9 cellular contexts compared by ENCODE assay signal in the genomic region with DNA sequence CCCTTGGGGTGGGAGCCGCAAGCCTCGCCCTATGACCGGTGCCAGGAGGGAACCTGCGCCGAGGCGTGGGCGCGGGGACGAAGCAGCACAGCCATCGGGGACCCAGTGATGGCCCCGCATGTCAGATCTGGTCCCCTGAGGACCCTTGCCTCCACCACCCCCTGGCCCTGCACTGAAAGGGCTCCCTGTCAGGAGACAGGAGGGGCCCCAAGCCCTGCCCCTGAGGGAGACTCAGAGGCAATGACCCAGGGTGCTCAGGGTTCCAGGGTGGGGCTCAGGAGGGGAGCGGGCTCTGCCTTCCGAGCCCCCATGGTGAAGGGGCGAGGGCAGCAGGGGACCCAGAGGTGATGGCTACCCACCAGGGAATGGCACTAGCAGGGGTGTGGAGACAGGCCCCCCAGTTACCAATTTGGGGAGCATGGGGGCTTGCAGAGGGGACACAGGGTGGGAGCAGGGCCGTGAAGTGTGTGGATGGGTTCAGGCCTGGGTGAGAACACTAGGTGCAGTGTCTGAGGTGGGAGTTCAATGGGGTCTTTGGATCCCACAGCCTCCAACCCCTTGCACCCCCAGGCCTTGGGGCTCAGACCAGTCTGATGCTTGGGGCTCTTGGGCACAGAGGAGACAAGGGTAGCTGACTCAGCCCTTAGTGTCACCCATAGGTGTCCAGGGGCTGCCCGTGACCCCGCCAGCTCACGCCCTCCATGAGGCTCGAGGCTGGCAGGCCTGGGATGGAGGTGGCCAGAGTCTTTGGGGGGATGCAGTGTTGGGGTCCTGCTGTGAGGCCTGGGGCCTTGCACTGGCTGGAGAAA. TPM values are rescaled to one million over a fixed set of nuclear protein-coding genes. Genes with fewer than 3 reads are reported as not detected.
DNase-seq lines count a peak whose midpoint lies in the region; ATAC-seq and TF ChIP-seq lines count a peak whose summit lies in the region.
"Had no signal": no experiment of that assay in that cellular context is flagged by ENCODE, and none has a peak within 500 bp of the region (broad histone marks: within the 10 kb centered on the region; RNA-seq: fewer than 3 reads in every experiment).

No MANE protein-coding gene starts in this region.

- H3K9me3 Mint-ChIP-seq in activated T-helper 2 cell treated with anti-CD3 and anti-CD28 coated beads, Interferon-gamma antibody, Interleukin-2, Interleukin-4, amounts not matched to agents 10 μg/mL and 5 μg/mL and 100 μg/mL, durations not matched to agents 14 hours and 24 hours and 36 hours: no peaks in the 10 kb centered on the region
- H3K9me3 Mint-ChIP-seq in stimulated activated naive CD8-positive, alpha-beta T cell treated with anti-CD3 and anti-CD28 coated beads, Interleukin-15, amount 100 ng/mL, for 72 hours: no peaks in the 10 kb centered on the region

- H3K9ac ChIP-seq in iPS-20b (ENCODE audit: low read depth, low read length): no peak overlapping the region

- DNase-seq in NCI-H82 (lab: John Stamatoyannopoulos, UW): peak; percentile 47
- DNase-seq in NCI-H82 treated with DMSO at 0.1 percent for 48 hours (lab: John Stamatoyannopoulos, UW; ENCODE audit: unreplicated experiment): no peak
- DNase-seq in activated T-helper 2 cell treated with anti-CD3 and anti-CD28 coated beads, Interferon-gamma antibody, Interleukin-2, Interleukin-4, amounts not matched to agents 10 μg/mL and 5 μg/mL and 100 μg/mL, durations not matched to agents 14 hours and 24 hours and 36 hours (ENCODE audit: low spot score): no peak
- no peak for DNase-seq in stimulated activated naive CD8-positive, alpha-beta T cell treated with anti-CD3 and anti-CD28 coated beads, Interleukin-15, amount 100 ng/mL, for 72 hours
- DNase-seq in GM13976 (ENCODE audit: low spot score): no peak
- DNase-seq in NCI-H146 (lab: John Stamatoyannopoulos, UW): no peak
- DNase-seq in NCI-H345 treated with DMSO at 0.1 percent for 48 hours (lab: John Stamatoyannopoulos, UW; ENCODE audit: unreplicated experiment): no peak
- DNase-seq: ACHN had no signal

- H3K4me1 Mint-ChIP-seq in activated T-helper 2 cell treated with anti-CD3 and anti-CD28 coated beads, Interferon-gamma antibody, Interleukin-2, Interleukin-4, amounts not matched to agents 10 μg/mL and 5 μg/mL and 100 μg/mL, durations not matched to agents 14 hours and 24 hours and 36 hours (ENCODE audit: low read depth): peaks cover 2% of the 10 kb centered on the region
- peaks cover 31% of the 10 kb centered on the region for H3K4me1 Mint-ChIP-seq in stimulated activated naive CD8-positive, alpha-beta T cell treated with anti-CD3 and anti-CD28 coated beads, Interleukin-15, amount 100 ng/mL, for 72 hours

- H3K27me3 ChIP-seq in iPS-20b (ENCODE audit: insufficient read depth, low read length): peaks cover 30% of the 10 kb centered on the region

- no peak for TF ChIP-seq CTCF in GM13976 (IDR thresholded peaks at IDR 0.05; ENCODE audit: borderline replicate concordance, control extremely low read depth, extremely low read depth, insufficient read depth, missing control alignments)

- peak overlapping the region; percentile 17 for H3K4me3 Mint-ChIP-seq in activated T-helper 2 cell treated with anti-CD3 and anti-CD28 coated beads, Interferon-gamma antibody, Interleukin-2, Interleukin-4, amounts not matched to agents 10 μg/mL and 5 μg/mL and 100 μg/mL, durations not matched to agents 14 hours and 24 hours and 36 hours (ENCODE audit: low read depth)
- peak overlapping the region; percentile 92 to 96 for H3K4me3 Mint-ChIP-seq in stimulated activated naive CD8-positive, alpha-beta T cell treated with anti-CD3 and anti-CD28 coated beads, Interleukin-15, amount 100 ng/mL, for 72 hours

- intact Hi-C loops in activated T-helper 2 cell treated with anti-CD3 and anti-CD28 coated beads, Interferon-gamma antibody, Interleukin-2, Interleukin-4, amounts not matched to agents 10 μg/mL and 5 μg/mL and 100 μg/mL, durations not matched to agents 14 hours and 24 hours and 36 hours (cut with micrococcal nuclease): loop anchor here (2.0 to 5.0 kb wide), 2 partner anchors 17 to 184 kb away; no protein-coding TSS in a partner anchor

- in situ Hi-C loops in GM13976 (cut with MboI; ENCODE audit: low sequenced_read_pairs, unreplicated experiment): no loop called here

- H3K4me1 ChIP-seq in iPS-20b (ENCODE audit: insufficient read depth, low read length): peaks cover 5% of the 10 kb centered on the region; the same call in 1 of the 2 replicates

- H3K36me3 ChIP-seq in iPS-20b (ENCODE audit: insufficient read depth, low read depth, low read length): peaks cover 2% of the 10 kb centered on the region; the same call in 1 of the 2 replicates

- H3K36me3 Mint-ChIP-seq in activated T-helper 2 cell treated with anti-CD3 and anti-CD28 coated beads, Interferon-gamma antibody, Interleukin-2, Interleukin-4, amounts not matched to agents 10 μg/mL and 5 μg/mL and 100 μg/mL, durations not matched to agents 14 hours and 24 hours and 36 hours (ENCODE audit: low read depth): no peaks in the 10 kb centered on the region

- H3K27ac Mint-ChIP-seq in activated T-helper 2 cell treated with anti-CD3 and anti-CD28 coated beads, Interferon-gamma antibody, Interleukin-2, Interleukin-4, amounts not matched to agents 10 μg/mL and 5 μg/mL and 100 μg/mL, durations not matched to agents 14 hours and 24 hours and 36 hours: no peak overlapping the region
- peak overlapping the region; percentile 52 to 67 for H3K27ac Mint-ChIP-seq in stimulated activated naive CD8-positive, alpha-beta T cell treated with anti-CD3 and anti-CD28 coated beads, Interleukin-15, amount 100 ng/mL, for 72 hours

- no peak for ATAC-seq in stimulated activated naive CD8-positive, alpha-beta T cell treated with anti-CD3 and anti-CD28 coated beads, Interleukin-15, amount 100 ng/mL, for 72 hours

- no peak overlapping the region for H3K27ac ChIP-seq in iPS-20b (ENCODE audit: low read length)

- H3K4me3 ChIP-seq in iPS-20b (ENCODE audit: low read length): peak overlapping the region; percentile 55; the same call in 1 of the 2 replicates

- no peaks in the 10 kb centered on the region for H3K27me3 Mint-ChIP-seq in activated T-helper 2 cell treated with anti-CD3 and anti-CD28 coated beads, Interferon-gamma antibody, Interleukin-2, Interleukin-4, amounts not matched to agents 10 μg/mL and 5 μg/mL and 100 μg/mL, durations not matched to agents 14 hours and 24 hours and 36 hours (ENCODE audit: low read depth)
- H3K27me3 Mint-ChIP-seq in stimulated activated naive CD8-positive, alpha-beta T cell treated with anti-CD3 and anti-CD28 coated beads, Interleukin-15, amount 100 ng/mL, for 72 hours: no peaks in the 10 kb centered on the region

- no peaks in the 10 kb centered on the region for H3K9me3 ChIP-seq in iPS-20b (ENCODE audit: insufficient read depth, low read depth, low read length)

RNA-seq across cellular contexts. Expression of a gene that starts 0.5 kb away (rescaled TPM):
- 1.3 and 2.2 TPM in 2 replicates for total RNA-seq in activated T-helper 2 cell treated with anti-CD3 and anti-CD28 coated beads, Interferon-gamma antibody, Interleukin-2, Interleukin-4, amounts not matched to agents 10 μg/mL and 5 μg/mL and 100 μg/mL, durations not matched to agents 14 hours and 24 hours and 36 hours

RNA-seq across cellular contexts. Expression of a gene that starts 2.5 kb away (rescaled TPM):
- total RNA-seq in activated T-helper 2 cell treated with anti-CD3 and anti-CD28 coated beads, Interferon-gamma antibody, Interleukin-2, Interleukin-4, amounts not matched to agents 10 μg/mL and 5 μg/mL and 100 μg/mL, durations not matched to agents 14 hours and 24 hours and 36 hours: 70.5 and 71.5 TPM in 2 replicates

RNA-seq across cellular contexts. Expression of a gene that starts 22.7 kb away (rescaled TPM):
- total RNA-seq in activated T-helper 2 cell treated with anti-CD3 and anti-CD28 coated beads, Interferon-gamma antibody, Interleukin-2, Interleukin-4, amounts not matched to agents 10 μg/mL and 5 μg/mL and 100 μg/mL, durations not matched to agents 14 hours and 24 hours and 36 hours: 1.1 and 1.3 TPM in 2 replicates

RNA-seq across cellular contexts. Expression of a gene that starts 22.9 kb away (rescaled TPM):
- 19.6 and 20.3 TPM in 2 replicates for total RNA-seq in activated T-helper 2 cell treated with anti-CD3 and anti-CD28 coated beads, Interferon-gamma antibody, Interleukin-2, Interleukin-4, amounts not matched to agents 10 μg/mL and 5 μg/mL and 100 μg/mL, durations not matched to agents 14 hours and 24 hours and 36 hours

RNA-seq across cellular contexts. Expression of a gene that starts 30.8 kb away (rescaled TPM):
- total RNA-seq in activated T-helper 2 cell treated with anti-CD3 and anti-CD28 coated beads, Interferon-gamma antibody, Interleukin-2, Interleukin-4, amounts not matched to agents 10 μg/mL and 5 μg/mL and 100 μg/mL, durations not matched to agents 14 hours and 24 hours and 36 hours: 126 and 127 TPM in 2 replicates
